Comparison of ENCODE assay signal across 17 cellular contexts in the genomic region with DNA sequence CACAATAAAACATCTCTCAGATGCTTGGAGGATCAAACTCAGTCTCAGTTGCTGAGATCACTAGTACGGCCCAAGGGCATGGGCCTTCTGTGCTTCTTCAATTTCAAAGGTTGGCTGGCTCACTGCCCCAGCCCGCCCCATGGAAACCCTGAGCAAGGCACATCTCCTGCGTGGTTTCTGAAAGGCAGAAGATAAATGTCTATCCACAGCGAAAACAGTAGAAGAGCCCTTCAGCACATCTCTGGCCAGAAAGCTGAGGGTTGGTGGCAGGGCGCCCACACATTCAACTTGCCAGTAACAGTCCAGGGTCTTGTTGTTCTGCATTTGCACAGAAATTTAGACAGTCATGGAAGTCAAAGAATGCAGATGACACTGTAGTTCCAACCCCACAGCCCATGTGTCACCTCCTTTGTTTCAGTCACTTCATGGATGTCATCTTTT. TPM values are rescaled to one million over a fixed set of nuclear protein-coding genes. Genes with fewer than 3 reads are reported as not detected.
DNase-seq lines count a peak whose midpoint lies in the region; ATAC-seq and TF ChIP-seq lines count a peak whose summit lies in the region.
"Had no signal": no experiment of that assay in that cellular context is flagged by ENCODE, and none has a peak within 500 bp of the region (broad histone marks: within the 10 kb centered on the region; RNA-seq: fewer than 3 reads in every experiment).

No MANE protein-coding gene starts in this region.

- no peaks in the 10 kb centered on the region for H4K20me1 ChIP-seq in DOHH2 (ENCODE audit: control insufficient read depth, insufficient read depth, low read depth, low read length)

- intact Hi-C loops in posterior vena cava (cut with DNase I) = no loop called here
- intact Hi-C loops in lower leg skin (cut with DNase I; ENCODE audit: low total_unique reads) = no loop called here

- 20 to 64% methylated on average over 1 to 5 of the region's 5 CpGs for WGBS in gastroesophageal sphincter (ENCODE audit: low coverage in 1 of 2), 2 donors
- 41 to 47% methylated on average over 5 of the region's 5 CpGs for WGBS in lower leg skin, 2 donors

- peak overlapping the region; percentile 81 for H3K4me2 ChIP-seq in DOHH2 (ENCODE audit: low read length)
- H3K4me2 ChIP-seq: GM23338 had no signal

- peaks cover 16% of the 10 kb centered on the region for H3K36me3 ChIP-seq in DOHH2 (ENCODE audit: control insufficient read depth, low read length)
- no peaks in the 10 kb centered on the region for H3K36me3 ChIP-seq in gastroesophageal sphincter
- H3K36me3 ChIP-seq: SJSA1 had no signal

- peaks cover 23% of the 10 kb centered on the region for H3K79me2 ChIP-seq in DOHH2 (ENCODE audit: control insufficient read depth, low read length)

- DNase-seq in NCI-H69 (lab: John Stamatoyannopoulos, UW) = peak; percentile 57
- DNase-seq in posterior vena cava (ENCODE audit: low spot score) = peak; percentile 93
- no peak for DNase-seq in NCI-H2081 (lab: John Stamatoyannopoulos, UW)
- no peak for DNase-seq in NCI-H1048 (lab: John Stamatoyannopoulos, UW)
- no peak for DNase-seq in RKO (ENCODE audit: low spot score)
- DNase-seq in lower leg skin (ENCODE audit: low spot score in 2 of 2) = no peak
- DNase-seq: activated CD8-positive, alpha-beta T cell treated with anti-CD3 and anti-CD28 coated beads for 36 hours; Calu3; GF-D8; KG1; NCI-H1417; NCI-H226 had no signal

- ATAC-seq in gastroesophageal sphincter = peak; percentile 67
- ATAC-seq: activated CD8-positive, alpha-beta T cell treated with anti-CD3 and anti-CD28 coated beads for 36 hours; GM23338; left lobe of liver had no signal

- H3K9me2 ChIP-seq in DOHH2 (replicated peaks; ENCODE audit: control insufficient read depth, low read length) = no peaks in the 10 kb centered on the region

- H3K27me3 ChIP-seq in DOHH2 (ENCODE audit: control insufficient read depth, low read length) = no peaks in the 10 kb centered on the region
- H3K27me3 ChIP-seq in gastroesophageal sphincter = no peaks in the 10 kb centered on the region
- H3K27me3 ChIP-seq: SJSA1 had no signal

- H3K27ac ChIP-seq in DOHH2 (ENCODE audit: low read depth, low read length) (peak overlapping the region; percentile 100), gastroesophageal sphincter (peak overlapping the region in 3 of 4 donors; percentile 29 to 48 (median 45))
- H3K27ac ChIP-seq: SJSA1 had no signal

- TF ChIP-seq EP300 in gastroesophageal sphincter (IDR thresholded peaks at IDR 0.05) = no peak

- H3K9me3 ChIP-seq in DOHH2 (ENCODE audit: control insufficient read depth, insufficient read depth, low read length) (no peaks in the 10 kb centered on the region), gastroesophageal sphincter (no peaks in the 10 kb centered on the region)
- H3K9me3 ChIP-seq: SJSA1 had no signal

- H3K4me3 ChIP-seq in DOHH2 (ENCODE audit: low read length) (peak overlapping the region; percentile 71), gastroesophageal sphincter (no peak overlapping the region), lower leg skin (ENCODE audit: low read depth, poor library complexity, severe bottlenecking) (no peak overlapping the region)
- H3K4me3 ChIP-seq: GM23338, SJSA1 had no signal

- H3K4me1 ChIP-seq in DOHH2 (ENCODE audit: control insufficient read depth, low read length) = peaks cover 98% of the 10 kb centered on the region
- peaks cover 0 to 17% (median 4%) of the 10 kb centered on the region in 3 donors for H3K4me1 ChIP-seq in gastroesophageal sphincter

- TF ChIP-seq CTCF in DOHH2 (IDR thresholded peaks at IDR 0.05; ENCODE audit: low read depth, low read length, poor library complexity, severe bottlenecking) = no peak
- TF ChIP-seq CTCF in gastroesophageal sphincter (IDR thresholded peaks at IDR 0.05) = no peak
- no peak for TF ChIP-seq CTCF in lower leg skin (IDR thresholded peaks at IDR 0.05)

- H3F3A ChIP-seq in DOHH2 (ENCODE audit: control insufficient read depth, insufficient read depth) = peaks cover 66% of the 10 kb centered on the region

- no peak for TF ChIP-seq POLR2A in gastroesophageal sphincter (IDR thresholded peaks at IDR 0.05)
- no peak for TF ChIP-seq POLR2A in lower leg skin (IDR thresholded peaks at IDR 0.05)

RNA-seq across cellular contexts. Expression of gene KATNAL1, which starts 24.0 kb away (rescaled TPM):
- total RNA-seq in gastroesophageal sphincter (10 to 100 TPM; 29.5 to 55.0 (median 42.9) TPM), posterior vena cava (10 to 100 TPM; 44.8 to 59.5 TPM), lower leg skin (10 to 100 TPM in 1 of 4 donors, 1 to 10 TPM in 3; 3.1 to 15.2 (median 4.2) TPM)

Comparison
In these comparisons a context has a peak if more than half of its experiments do, and no peak if none do; other contexts are left out.
1. DNase-seq: peak in NCI-H69 (single experiment) and posterior vena cava (single experiment); none in NCI-H2081 (0 of 2), NCI-H1048 (single experiment), RKO (single experiment) and lower leg skin (0 of 2).